8 cellular contexts compared by ENCODE assay signal in the genomic region with DNA sequence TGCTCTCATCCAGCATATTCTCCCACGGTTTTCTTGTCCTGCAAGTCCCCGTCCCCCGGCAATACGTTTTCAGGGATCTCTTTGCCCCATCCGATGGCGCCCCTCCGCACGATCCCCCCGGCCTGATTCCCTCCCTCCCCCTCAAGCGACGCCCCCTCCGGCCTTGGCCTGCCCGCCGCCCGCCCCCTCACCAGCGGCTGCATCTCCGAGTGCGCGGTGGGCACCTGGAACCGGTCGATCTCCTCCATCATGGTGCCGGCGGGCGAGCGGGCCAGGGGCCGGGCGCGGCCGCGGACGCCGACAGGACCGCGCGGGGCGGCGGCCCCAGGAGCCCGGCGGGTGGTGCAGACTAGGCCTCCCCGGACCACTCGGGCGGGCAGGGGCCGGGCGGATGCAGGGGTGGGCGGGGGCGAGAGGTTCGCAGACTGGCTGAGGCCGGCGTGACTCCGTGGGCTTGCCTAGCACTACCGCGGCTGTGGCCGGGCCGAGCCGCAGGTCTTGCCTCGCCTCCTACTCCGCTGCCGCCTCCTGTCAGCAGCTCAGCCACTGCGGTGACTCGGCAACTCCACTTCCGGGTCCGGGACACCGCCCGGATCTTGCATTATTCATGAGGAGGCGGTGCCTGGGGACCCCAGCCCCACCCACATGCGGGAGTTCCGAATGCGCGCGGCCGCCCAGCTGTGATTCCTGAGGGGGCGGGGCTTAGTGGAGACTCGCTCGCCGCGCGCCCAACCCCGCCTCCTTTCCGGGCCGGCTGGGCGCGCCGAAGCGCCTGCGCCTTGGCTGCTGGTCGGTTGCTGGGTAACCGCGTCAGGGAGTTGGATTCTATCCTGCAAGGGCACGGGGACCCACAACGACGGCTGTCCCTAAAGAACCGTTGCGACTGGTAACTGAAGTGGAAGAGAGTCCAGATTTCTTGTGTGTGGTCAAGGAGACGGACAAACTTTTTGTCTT. TPM values are rescaled to one million over a fixed set of nuclear protein-coding genes. Genes with fewer than 3 reads are reported as not detected.
A peak's percentile ranks its signal among the peaks of the same experiment; 100 is the strongest.
DNase-seq lines count a peak whose midpoint lies in the region; ATAC-seq, FAIRE-seq and TF ChIP-seq lines count a peak whose summit lies in the region.

A gene (plus strand): TSS at position 793 of the 954 bp plus-strand sequence. CDS start 201 bp downstream, outside the sequence.
A gene with protein sequence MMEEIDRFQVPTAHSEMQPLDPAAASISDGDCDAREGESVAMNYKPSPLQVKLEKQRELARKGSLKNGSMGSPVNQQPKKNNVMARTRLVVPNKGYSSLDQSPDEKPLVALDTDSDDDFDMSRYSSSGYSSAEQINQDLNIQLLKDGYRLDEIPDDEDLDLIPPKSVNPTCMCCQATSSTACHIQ (minus strand): TSS at position 558 of the 954 bp plus-strand sequence. CDS start 307 bp downstream, at position 251.

- peak; percentile 97 for FAIRE-seq in GM12891 (lab: Jason Lieb, UNC)
- FAIRE-seq in pancreas (lab: Jason Lieb, UNC), result peak; percentile 87

- peak within 1 kb of the TSS; percentile 93 for H3K4me3 ChIP-seq in adipocyte (ENCODE audit: low read length)
- H3K4me3 ChIP-seq in pancreas, result peak within 1 kb of the TSS; percentile 65 to 75 (median 72)
- H3K4me3 ChIP-seq in tibial artery, result peak within 1 kb of the TSS; percentile 66 to 81

- ATAC-seq in HG02798 (IDR thresholded peaks at IDR 0.05; ENCODE audit: poor library complexity, unreplicated experiment), result peak; percentile 98
- peak; percentile 98 for ATAC-seq in Right ventricle myocardium superior (ENCODE audit: poor library complexity)
- peak; percentile 96 to 97 (median 97) for ATAC-seq in pancreas

- H3K36me3 ChIP-seq in adipocyte (ENCODE audit: control insufficient read depth, insufficient read depth, low read length, severe bottlenecking) (no peaks in the 10 kb centered on the region), pancreas (no peaks in the 10 kb centered on the region), tibial artery (no peaks in the 10 kb centered on the region)

- H3K4me1 ChIP-seq in adipocyte (ENCODE audit: control insufficient read depth, insufficient read depth, low read length) (peaks cover 41% of the 10 kb centered on the region), pancreas (no peaks in the 10 kb centered on the region), tibial artery (peaks cover 0 to 41% (median 22%) of the 10 kb centered on the region in 4 donors)

- H3K9me3 ChIP-seq in adipocyte (ENCODE audit: control insufficient read depth, low read length), result no peaks in the 10 kb centered on the region
- H3K9me3 ChIP-seq in pancreas, result no peaks in the 10 kb centered on the region
- H3K9me3 ChIP-seq in tibial artery, result no peaks in the 10 kb centered on the region

- intact Hi-C loops in Right ventricle myocardium superior (cut with DNase I) (no loop called here), pancreas (cut with DNase I) (no loop called here), tibial artery (cut with DNase I; ENCODE audit: low total_unique reads) (loop anchor here (5.0 to 10.0 kb wide), 2 partner anchors 64 to 157 kb away; a partner anchor contains a TSS)

- 0 to 1% methylated on average over 60 to 94 of the region's 94 CpGs for WGBS in pancreas, 2 donors

- no peaks in the 10 kb centered on the region for H3K27me3 ChIP-seq in adipocyte (replicated peaks; ENCODE audit: control insufficient read depth, insufficient read depth, low read length)
- H3K27me3 ChIP-seq in pancreas, result no peaks in the 10 kb centered on the region
- H3K27me3 ChIP-seq in tibial artery, result no peaks in the 10 kb centered on the region

- DNase-seq in GM12891 (ENCODE audit: insufficient read length, low spot score), result peak; percentile 97
- DNase-seq in NCI-H1417 treated with DMSO at 0.1 percent for 48 hours (lab: John Stamatoyannopoulos, UW), result peak; percentile 63
- DNase-seq in SW 1271 (lab: John Stamatoyannopoulos, UW), result peak; percentile 82 to 89
- DNase-seq in adipocyte (ENCODE audit: low read depth), result peak; percentile 100
- peak; percentile 99 for DNase-seq in Right ventricle myocardium superior
- DNase-seq in pancreas, result peak; percentile 98 to 100 (median 99)
- peak; percentile 98 to 99 for DNase-seq in tibial artery

- peak within 1 kb of the TSS; percentile 92 for H3K9ac ChIP-seq in adipocyte (ENCODE audit: low read length)

- TF ChIP-seq CTCF in pancreas (IDR thresholded peaks at IDR 0.05) (no peak), tibial artery (IDR thresholded peaks at IDR 0.05) (no peak)

- no peak for TF ChIP-seq POLR2A in GM12891 (IDR thresholded peaks at IDR 0.05; ENCODE audit: low read depth, low read length)

- H3K27ac ChIP-seq in pancreas, result peak within 1 kb of the TSS in 3 of 4 donors; percentile 42 to 62 (median 50)
- H3K27ac ChIP-seq in tibial artery, result peak within 1 kb of the TSS; percentile 67 to 81

TF ChIP-seq in GM12891, 5 proteins besides CTCF, POLR2A, EP300 and RAD21:
- TF ChIP-seq SPI1 (IDR thresholded peaks at IDR 0.05; ENCODE audit: low read depth, low read length) (0 out of 2 replicates have a peak, but pooled peaks have one; percentile 10), POLR2AphosphoS5 (IDR thresholded peaks at IDR 0.05; ENCODE audit: low read depth, low read length) (no peak), PAX5 (IDR thresholded peaks at IDR 0.05; ENCODE audit: insufficient read depth, low read length, severe bottlenecking) (no peak), TAF1 (IDR thresholded peaks at IDR 0.05; ENCODE audit: low read depth, low read length) (peak; percentile 39; the same call in 1 of the 2 replicates), POU2F2 (IDR thresholded peaks at IDR 0.05; ENCODE audit: low read depth, low read length) (peak; percentile 100)
TF ChIP-seq in GM12891: peak in this region for 3.

RNA-seq across cellular contexts. Expression of the first gene that starts in this region (rescaled TPM):
- not detected for polyA plus RNA-seq in GM12891 (2012; ENCODE audit: low read depth, missing spikeins)
- total RNA-seq in Right ventricle myocardium superior (not detected), pancreas (under 1 TPM; 0.16 to 0.69 (median 0.38) TPM)
- 1 to 10 TPM in 1 of 2 donors, under 1 TPM in 1; 0.99 to 5.0 TPM for polyA plus RNA-seq in pancreas

RNA-seq across cellular contexts. Expression of the second gene that starts in this region (rescaled TPM):
- 0.68 TPM for polyA plus RNA-seq in GM12891 (2012; ENCODE audit: low read depth, missing spikeins)
- total RNA-seq in Right ventricle myocardium superior (20.6 TPM), pancreas (1 to 10 TPM; 4.5 to 9.6 (median 7.0) TPM)
- polyA plus RNA-seq in pancreas, result 1 to 10 TPM; 9.7 to 9.8 TPM

Comparison
In these comparisons a context has a peak if more than half of its experiments do, and no peak if none do; other contexts are left out.
1. Peak in every context shown above with its lines: DNase-seq, ATAC-seq, H3K4me3 ChIP-seq and H3K27ac ChIP-seq.